23 cellular contexts compared by ENCODE assay signal in the genomic region with DNA sequence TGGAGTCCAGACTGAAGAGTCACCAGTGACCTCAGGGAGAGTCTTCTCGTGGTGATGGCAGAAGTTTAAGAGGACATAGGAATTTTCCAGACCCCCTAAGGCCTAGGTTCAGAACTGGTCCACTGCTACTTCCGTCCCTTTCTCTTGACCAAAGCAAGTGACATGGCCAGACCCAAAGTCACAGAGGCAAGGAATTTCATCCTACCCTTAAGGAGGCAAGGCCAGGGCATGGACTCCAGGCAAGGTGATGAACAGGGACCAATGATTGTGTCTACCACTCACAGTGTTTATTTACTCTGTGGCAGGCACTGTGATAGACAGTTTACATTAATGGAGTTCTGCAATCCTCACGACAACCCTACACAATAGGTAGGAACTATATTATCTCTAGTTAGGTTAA.
DNase-seq lines count a peak whose midpoint lies in the region; ATAC-seq and FAIRE-seq lines count a peak whose summit lies in the region.
"Had no signal": no experiment of that assay in that cellular context is flagged by ENCODE, and none has a peak within 500 bp of the region (broad histone marks: within the 10 kb centered on the region; RNA-seq: fewer than 3 reads in every experiment).

No MANE protein-coding gene starts in this region.

- ATAC-seq in activated CD8-positive, alpha-beta memory T cell treated with anti-CD3 and anti-CD28 coated beads, Interleukin-2, amount 10 ng/mL, durations not matched to agents 7 days and 5 days, result no peak
- ATAC-seq in left lobe of liver (no peak), GM21528 (IDR thresholded peaks at IDR 0.05; ENCODE audit: low FRiP score, unreplicated experiment) (no peak)
- ATAC-seq: CD8-positive, alpha-beta T cell; GM12878 had no signal

- H3K27me3 ChIP-seq in effector memory CD4-positive, alpha-beta T cell (replicated peaks; ENCODE audit: control insufficient read depth, insufficient read depth, low read length, poor library complexity, severe bottlenecking), result no peaks in the 10 kb centered on the region
- H3K27me3 ChIP-seq: BLaER1 had no signal

- no peaks in the 10 kb centered on the region for H3K36me3 Mint-ChIP-seq in activated CD8-positive, alpha-beta memory T cell treated with anti-CD3 and anti-CD28 coated beads, Interleukin-2, amount 10 ng/mL, durations not matched to agents 7 days and 5 days
- H3K36me3 Mint-ChIP-seq: CD4-positive, CD25-positive, alpha-beta regulatory T cell; CD8-positive, alpha-beta T cell had no signal

- peak; percentile 3 for DNase-seq in activated CD8-positive, alpha-beta memory T cell treated with anti-CD3 and anti-CD28 coated beads, Interleukin-2, amount 10 ng/mL, durations not matched to agents 7 days and 5 days
- DNase-seq in activated CD8-positive, alpha-beta memory T cell treated with anti-CD3 and anti-CD28 coated beads, Interleukin-2, amount 50 U/mL, for 48 hours, result no peak
- DNase-seq in left lobe of liver (ENCODE audit: low spot score), result peak; percentile 19
- DNase-seq in urothelium cell line (ENCODE audit: low spot score), result no peak
- no peak for DNase-seq in effector memory CD4-positive, alpha-beta T cell
- no peak for DNase-seq in activated CD4-positive, CD25-positive, alpha-beta regulatory T cell treated with anti-CD3 and anti-CD28 coated beads, Interleukin-2, amount 50 U/mL, for 72 hours
- DNase-seq: Caco-2; CD4-positive, CD25-positive, alpha-beta regulatory T cell; CD8-positive, alpha-beta T cell; DMS 273 treated with DMSO at 0.1 percent for 48 hours; EL; GDM1; GOT3; H7; HCEC 1CT had no signal

- CTCF ChIA-PET in activated CD8-positive, alpha-beta memory T cell treated with anti-CD3 and anti-CD28 coated beads, Interleukin-2, amount 10 ng/mL, durations not matched to agents 7 days and 5 days (lab: Charles Lee), result no interaction called here

- FAIRE-seq in urothelium cell line (lab: Jason Lieb, UNC), result peak; percentile 86
- FAIRE-seq: A204.1, GM12878, GM19239 had no signal

- no peaks in the 10 kb centered on the region for H3K4me1 Mint-ChIP-seq in activated CD8-positive, alpha-beta memory T cell treated with anti-CD3 and anti-CD28 coated beads, Interleukin-2, amount 10 ng/mL, durations not matched to agents 7 days and 5 days
- H3K4me1 Mint-ChIP-seq: B cell; CD4-positive, CD25-positive, alpha-beta regulatory T cell had no signal

- no peak overlapping the region for H3K4me3 ChIP-seq in effector memory CD4-positive, alpha-beta T cell (ENCODE audit: insufficient read depth, low read depth, low read length, poor library complexity, severe bottlenecking)
- H3K4me3 ChIP-seq: BLaER1, GM12878 had no signal

- no peaks in the 10 kb centered on the region for H3K4me1 ChIP-seq in effector memory CD4-positive, alpha-beta T cell (ENCODE audit: control insufficient read depth, insufficient read depth, low read length, poor library complexity, severe bottlenecking)

- no peak overlapping the region for H3K27ac Mint-ChIP-seq in activated CD8-positive, alpha-beta memory T cell treated with anti-CD3 and anti-CD28 coated beads, Interleukin-2, amount 10 ng/mL, durations not matched to agents 7 days and 5 days
- H3K27ac Mint-ChIP-seq: B cell; CD8-positive, alpha-beta T cell had no signal

- H3K27me3 Mint-ChIP-seq in activated CD8-positive, alpha-beta memory T cell treated with anti-CD3 and anti-CD28 coated beads, Interleukin-2, amount 10 ng/mL, durations not matched to agents 7 days and 5 days, result no peaks in the 10 kb centered on the region

- no peaks in the 10 kb centered on the region for H3K9me3 Mint-ChIP-seq in activated CD8-positive, alpha-beta memory T cell treated with anti-CD3 and anti-CD28 coated beads, Interleukin-2, amount 10 ng/mL, durations not matched to agents 7 days and 5 days (ENCODE audit: low read depth)
- H3K9me3 Mint-ChIP-seq: CD8-positive, alpha-beta T cell had no signal

- no peak overlapping the region for H3K4me3 Mint-ChIP-seq in activated CD8-positive, alpha-beta memory T cell treated with anti-CD3 and anti-CD28 coated beads, Interleukin-2, amount 10 ng/mL, durations not matched to agents 7 days and 5 days
- H3K4me3 Mint-ChIP-seq: B cell; CD4-positive, CD25-positive, alpha-beta regulatory T cell; CD8-positive, alpha-beta T cell had no signal

- H3K27ac ChIP-seq in effector memory CD4-positive, alpha-beta T cell (ENCODE audit: insufficient read depth, low read length, poor library complexity, severe bottlenecking), result no peak overlapping the region
- H3K27ac ChIP-seq: 22Rv1, BLaER1, C4-2B had no signal

- no peaks in the 10 kb centered on the region for H3K9me3 ChIP-seq in effector memory CD4-positive, alpha-beta T cell (ENCODE audit: control insufficient read depth, low read length)
- H3K9me3 ChIP-seq: Caco-2 had no signal

- no peaks in the 10 kb centered on the region for H3K36me3 ChIP-seq in effector memory CD4-positive, alpha-beta T cell (ENCODE audit: control insufficient read depth, insufficient read depth, low read length)
- H3K36me3 ChIP-seq: BLaER1 had no signal

Comparison
In these comparisons a context has a peak if more than half of its experiments do, and no peak if none do; other contexts are left out.
1. DNase-seq: peak in activated CD8-positive, alpha-beta memory T cell treated with anti-CD3 and anti-CD28 coated beads, Interleukin-2, amount 10 ng/mL, durations not matched to agents 7 days and 5 days (single experiment) and left lobe of liver (single experiment); none in activated CD8-positive, alpha-beta memory T cell treated with anti-CD3 and anti-CD28 coated beads, Interleukin-2, amount 50 U/mL, for 48 hours (single experiment), urothelium cell line (single experiment), effector memory CD4-positive, alpha-beta T cell (0 of 3) and activated CD4-positive, CD25-positive, alpha-beta regulatory T cell treated with anti-CD3 and anti-CD28 coated beads, Interleukin-2, amount 50 U/mL, for 72 hours (single experiment).